ENCODE assay signal across 20 cellular contexts in the genomic region with DNA sequence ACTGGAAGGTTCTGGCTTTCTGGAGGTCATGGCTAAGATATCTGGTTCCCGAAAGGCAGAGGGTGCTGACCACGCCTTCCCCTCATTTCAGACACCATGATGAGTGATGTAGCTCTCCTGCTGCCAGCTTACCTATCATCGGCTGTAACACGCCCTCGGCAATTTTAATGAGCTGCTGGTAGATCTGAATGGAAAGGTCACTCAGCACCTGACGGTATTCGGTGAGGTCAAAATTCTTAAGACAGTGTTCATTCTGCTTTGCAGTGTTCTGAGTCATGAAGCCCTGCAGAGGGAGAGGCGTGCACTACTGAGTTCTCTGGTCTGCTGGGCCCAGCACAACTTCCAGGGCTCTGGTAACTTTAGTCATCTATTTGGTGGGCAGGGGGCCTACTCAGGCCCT. TPM values are rescaled to one million over a fixed set of nuclear protein-coding genes. Genes with fewer than 3 reads are reported as not detected.
DNase-seq lines count a peak whose midpoint lies in the region; ATAC-seq, FAIRE-seq and TF ChIP-seq lines count a peak whose summit lies in the region.
"Had no signal": no experiment of that assay in that cellular context is flagged by ENCODE, and none has a peak within 500 bp of the region (broad histone marks: within the 10 kb centered on the region; RNA-seq: fewer than 3 reads in every experiment).

No MANE protein-coding gene starts in this region.

- no peaks in the 10 kb centered on the region for H3K36me3 ChIP-seq in A673 (ENCODE audit: insufficient read depth, low read length, poor library complexity, severe bottlenecking)

- no peaks in the 10 kb centered on the region for H3K9me3 ChIP-seq in A673 (ENCODE audit: low read depth, low read length, poor library complexity, severe bottlenecking)
- H3K9me3 ChIP-seq: HAP-1, SK-N-SH, tibial artery had no signal

- POLR2A ChIA-PET in A673 (lab: Charles Lee; ENCODE audit: low non-redundant PET) = no interaction called here

- H3K27ac ChIP-seq in A673 (ENCODE audit: low read depth, low read length, poor library complexity, severe bottlenecking) = no peak overlapping the region
- H3K27ac ChIP-seq: tibial artery had no signal

- DNase-seq in ELR (ENCODE audit: low read depth) (peak; percentile 85), RCC 7860 (ENCODE audit: low spot score) (peak; percentile 75), fibroblast of mammary gland (ENCODE audit: low read depth) (peak; percentile 19), renal cortical epithelial cell (ENCODE audit: low read depth) (peak; percentile 95), A673 (ENCODE audit: low spot score) (no peak)
- DNase-seq: COR-L47; left ventricle myocardium superior; NCI-H1417; NCI-H774; occipital lobe; right cardiac atrium; SK-N-SH; stimulated activated naive CD4-positive, alpha-beta T cell; T-helper 9 cell; tibial artery had no signal

- peak; percentile 39 for FAIRE-seq in RCC 7860 (lab: Jason Lieb, UNC)
- FAIRE-seq: GM19239 had no signal

- no TSS peak for BruUV-seq in A673 (replicated peaks; lab: Mats Ljungman, UMichigan)

- ATAC-seq in HG03432 (IDR thresholded peaks at IDR 0.05; ENCODE audit: unreplicated experiment) = no peak
- ATAC-seq in HG02623 (IDR thresholded peaks at IDR 0.05; ENCODE audit: unreplicated experiment) = no peak
- ATAC-seq: activated CD4-positive, CD25-positive, alpha-beta regulatory T cell treated with anti-CD3 and anti-CD28 coated beads, Interleukin-2, amount 50 U/mL, for 24 hours; left ventricle myocardium superior; right cardiac atrium had no signal

- intact Hi-C loops in A673 (cut with micrococcal nuclease; ENCODE audit: unreplicated experiment) = no loop called here

- no peaks in the 10 kb centered on the region for H3K27me3 ChIP-seq in A673 (replicated peaks; ENCODE audit: insufficient read depth, low read depth, low read length, poor library complexity)
- H3K27me3 ChIP-seq: tibial artery had no signal

- no peak overlapping the region for H3K4me3 ChIP-seq in fibroblast of mammary gland (ENCODE audit: control insufficient read depth, low read depth, low read length)
- no peak overlapping the region for H3K4me3 ChIP-seq in A673 (ENCODE audit: low read depth, low read length, poor library complexity, severe bottlenecking)
- H3K4me3 ChIP-seq: HAP-1, tibial artery had no signal

- TF ChIP-seq CTCF in fibroblast of mammary gland (conservative IDR thresholded peaks at IDR 0.05; ENCODE audit: control insufficient read depth, insufficient read depth, low read depth, low read length) (no peak), A673 (conservative IDR thresholded peaks at IDR 0.05; ENCODE audit: low read depth, low read length) (no peak)

- CTCF ChIA-PET in A673 (lab: Charles Lee) = no interaction called here

- no peaks in the 10 kb centered on the region for H3K4me1 ChIP-seq in A673 (ENCODE audit: insufficient read depth, low read length, poor library complexity, severe bottlenecking)
- H3K4me1 ChIP-seq: HAP-1, tibial artery had no signal

RNA-seq across cellular contexts. Expression of gene ACAA2, which starts 25.7 kb away (rescaled TPM):
- total RNA-seq in renal cortical epithelial cell = 66.0 and 110 TPM in 2 replicates
- total RNA-seq in A673 (2021) = 51.1 and 60.6 TPM in 2 replicates
